ENCODE assay signal across 9 cellular contexts in genomic region chr17:48307814-48308411, GRCh38.
DNase-seq lines count a peak whose midpoint lies in the region; ATAC-seq and TF ChIP-seq lines count a peak whose summit lies in the region.
"Had no signal": no experiment of that assay in that cellular context is flagged by ENCODE, and none has a peak within 500 bp of the region (broad histone marks: within the 10 kb centered on the region; RNA-seq: fewer than 3 reads in every experiment).

No MANE protein-coding gene starts in this region.

- H3K9me2 ChIP-seq in PC-3 (replicated peaks; ENCODE audit: low read length), result no peaks in the 10 kb centered on the region

- no peak overlapping the region for H3K4me2 ChIP-seq in PC-3 (ENCODE audit: low read length)

- no peaks in the 10 kb centered on the region for H3K36me3 Mint-ChIP-seq in glutamatergic neuron (ENCODE audit: unreplicated experiment)

- no peaks in the 10 kb centered on the region for H3K27me3 Mint-ChIP-seq in glutamatergic neuron (ENCODE audit: unreplicated experiment)

- TF ChIP-seq CTCF in PC-3 (conservative IDR thresholded peaks at IDR 0.05; ENCODE audit: low read depth, low read length), result peak; percentile 98
- peak; percentile 72 for TF ChIP-seq CTCF in glutamatergic neuron (IDR thresholded peaks at IDR 0.05; ENCODE audit: partially characterized antibody, unreplicated experiment)
- TF ChIP-seq CTCF in retinal pigment epithelial cell (conservative IDR thresholded peaks at IDR 0.05; ENCODE audit: low read depth, low read length), result peak; percentile 88

- H3K4me3 Mint-ChIP-seq in glutamatergic neuron (ENCODE audit: unreplicated experiment), result no peak overlapping the region
- H3K4me3 Mint-ChIP-seq: T-helper 1 cell treated with Interleukin-12 subunit alpha and Interleukin-12 subunit beta and Interleukin-4 antibody, amounts not matched to agents 30 μg/mL and 1 μg/mL, for 36 hours had no signal

- H3K4me1 Mint-ChIP-seq in glutamatergic neuron (ENCODE audit: low read depth, unreplicated experiment), result peaks cover 14% of the 10 kb centered on the region

- no peaks in the 10 kb centered on the region for H3K4me1 ChIP-seq in PC-3 (ENCODE audit: insufficient read depth, low read length)

- DNase-seq in COLO829 (ENCODE audit: low spot score) (peak; percentile 28), HS-5 (ENCODE audit: low read depth) (peak; percentile 35), PC-3 (peak; percentile 84), glutamatergic neuron (peak; percentile 66), retinal pigment epithelial cell (ENCODE audit: low read depth) (no peak)
- DNase-seq in activated effector memory CD4-positive, alpha-beta T cell treated with Interleukin-2 at 50 U/mL for 16 hours, result peak; percentile 15

- H3F3A ChIP-seq in PC-3 (ENCODE audit: low read length, unreplicated experiment), result no peaks in the 10 kb centered on the region

- H3K36me3 ChIP-seq in PC-3 (ENCODE audit: low read depth, low read length), result no peaks in the 10 kb centered on the region

- H3K9me3 ChIP-seq in PC-3 (ENCODE audit: low read length), result no peaks in the 10 kb centered on the region

- H3K79me2 ChIP-seq in PC-3 (ENCODE audit: low read length), result no peaks in the 10 kb centered on the region

- no peak overlapping the region for H3K27ac ChIP-seq in PC-3 (ENCODE audit: low read length)

- POLR2A ChIA-PET in PC-3 (lab: Charles Lee; ENCODE audit: unreplicated experiment), result interaction anchor here (0.5 to 0.6 kb wide), 2 partner anchors 185 to 192 kb away, joined by 3 to 7 read pairs; no protein-coding TSS in a partner anchor

- peak; percentile 98 for ATAC-seq in PC-3
- no peak for ATAC-seq in GM19452 (IDR thresholded peaks at IDR 0.05; ENCODE audit: unreplicated experiment)
- no peak for ATAC-seq in GM21723 (IDR thresholded peaks at IDR 0.05; ENCODE audit: unreplicated experiment)

- CTCF ChIA-PET in PC-3 (lab: Charles Lee), result interaction anchor here (0.5 to 1.8 kb wide), 18 partner anchors 13 to 337 kb away, joined by 3 to 11 read pairs (median 4); partner anchors contain the start of gene CDK5RAP3

- no peak overlapping the region for H3K4me3 ChIP-seq in PC-3 (ENCODE audit: low read length)
- H3K4me3 ChIP-seq in retinal pigment epithelial cell (ENCODE audit: low read length), result no peak overlapping the region

- no TSS peak for BruUV-seq in PC-3 (replicated peaks; lab: Mats Ljungman, UMichigan)

- no peaks in the 10 kb centered on the region for H4K20me1 ChIP-seq in PC-3 (ENCODE audit: low read length)

- intact Hi-C loops in PC-3 (cut with micrococcal nuclease), result loop anchor here (1.0 to 5.0 kb wide), 2 partner anchors 46 to 310 kb away; no protein-coding TSS in a partner anchor

- H3K9me3 Mint-ChIP-seq in glutamatergic neuron (ENCODE audit: unreplicated experiment), result no peaks in the 10 kb centered on the region
- H3K9me3 Mint-ChIP-seq: T-helper 1 cell treated with Interleukin-12 subunit alpha and Interleukin-12 subunit beta and Interleukin-4 antibody, amounts not matched to agents 30 μg/mL and 1 μg/mL, for 36 hours had no signal

- H2AFZ ChIP-seq in PC-3 (ENCODE audit: low read length), result 0 out of 2 replicates have a peak overlapping the region, but pooled peaks have one; percentile 1

- peaks cover 39% of the 10 kb centered on the region for H3K27me3 ChIP-seq in PC-3 (ENCODE audit: low read length)

- H3K9ac ChIP-seq in PC-3 (ENCODE audit: low read length), result no peak overlapping the region

- H3K27ac Mint-ChIP-seq in glutamatergic neuron (ENCODE audit: unreplicated experiment), result no peak overlapping the region
- H3K27ac Mint-ChIP-seq: T-helper 1 cell treated with Interleukin-12 subunit alpha and Interleukin-12 subunit beta and Interleukin-4 antibody, amounts not matched to agents 30 μg/mL and 1 μg/mL, for 36 hours had no signal
